ENCODE assay signal across 14 cellular contexts in genomic region chr17:57856792-57857620, GRCh38. TPM values are rescaled to one million over a fixed set of nuclear protein-coding genes. Genes with fewer than 3 reads are reported as not detected.
A peak's percentile ranks its signal among the peaks of the same experiment; 100 is the strongest.
DNase-seq lines count a peak whose midpoint lies in the region; ATAC-seq and TF ChIP-seq lines count a peak whose summit lies in the region.
"Had no signal": no experiment of that assay in that cellular context is flagged by ENCODE, and none has a peak within 500 bp of the region (broad histone marks: within the 10 kb centered on the region; RNA-seq: fewer than 3 reads in every experiment).

No MANE protein-coding gene starts in this region.

- ATAC-seq in IMR-90 (ENCODE audit: low read depth) (no peak), gastrocnemius medialis (no peak)

- H3K9me3 ChIP-seq in IMR-90 (ENCODE audit: control insufficient read depth, insufficient read depth, low read length) (no peaks in the 10 kb centered on the region), esophagus muscularis mucosa (no peaks in the 10 kb centered on the region), gastrocnemius medialis (no peaks in the 10 kb centered on the region)
- H3K9me3 ChIP-seq: BLaER1, SJCRH30 had no signal

- no peak overlapping the region for H3K23ac ChIP-seq in IMR-90 (ENCODE audit: low read depth, low read length)

- no peak overlapping the region for H4K8ac ChIP-seq in IMR-90 (ENCODE audit: low read depth in 2 of 2, low read length in 2 of 2)

- no peak overlapping the region for H3K4me3 Mint-ChIP-seq in activated naive CD4-positive, alpha-beta T cell treated with anti-CD3 and anti-CD28 coated beads, Interleukin-2, amount 10 ng/mL, durations not matched to agents 7 days and 5 days
- H3K4me3 Mint-ChIP-seq: H9 had no signal

- H2AK5ac ChIP-seq in IMR-90 (ENCODE audit: low read depth, low read length): peak overlapping the region; percentile 8; the same call in 1 of the 2 replicates

- peak overlapping the region; percentile 71 for H2AK9ac ChIP-seq in IMR-90 (replicated peaks; ENCODE audit: low read depth, low read length, poor library complexity)

- H3K4me1 ChIP-seq in IMR-90 (ENCODE audit: control insufficient read depth, insufficient read depth, low read length) (peaks cover 12% of the 10 kb centered on the region), esophagus muscularis mucosa (peaks cover 58 to 98% (median 93%) of the 10 kb centered on the region in 4 donors), gastrocnemius medialis (peaks cover 38 to 43% of the 10 kb centered on the region in 2 donors)

- no peaks in the 10 kb centered on the region for H3K36me3 ChIP-seq in IMR-90 (ENCODE audit: control insufficient read depth, insufficient read depth, low read length)
- no peaks in the 10 kb centered on the region for H3K36me3 ChIP-seq in esophagus muscularis mucosa
- no peaks in the 10 kb centered on the region for H3K36me3 ChIP-seq in gastrocnemius medialis
- H3K36me3 ChIP-seq in brain microvascular endothelial cell (replicated peaks): no peaks in the 10 kb centered on the region
- H3K36me3 ChIP-seq: BLaER1, SJCRH30 had no signal

- H3K27ac Mint-ChIP-seq in activated naive CD4-positive, alpha-beta T cell treated with anti-CD3 and anti-CD28 coated beads, Interleukin-2, amount 10 ng/mL, durations not matched to agents 7 days and 5 days: no peak overlapping the region
- H3K27ac Mint-ChIP-seq: CD4-positive, CD25-positive, alpha-beta regulatory T cell; H9 had no signal

- no peak overlapping the region for H2BK120ac ChIP-seq in IMR-90 (ENCODE audit: low read depth, low read length)

- no peak for TF ChIP-seq EP300 in esophagus muscularis mucosa (IDR thresholded peaks at IDR 0.05)

- no peak for TF ChIP-seq RAD21 in IMR-90 (IDR thresholded peaks at IDR 0.05; ENCODE audit: low read length)

- H3K4me2 ChIP-seq in IMR-90 (ENCODE audit: low read depth, low read length): no peak overlapping the region
- H3K4me2 ChIP-seq: BLaER1 had no signal

- peaks cover 13% of the 10 kb centered on the region for H3K4me1 Mint-ChIP-seq in activated naive CD4-positive, alpha-beta T cell treated with anti-CD3 and anti-CD28 coated beads, Interleukin-2, amount 10 ng/mL, durations not matched to agents 7 days and 5 days

- H3K27me3 Mint-ChIP-seq in activated naive CD4-positive, alpha-beta T cell treated with anti-CD3 and anti-CD28 coated beads, Interleukin-2, amount 10 ng/mL, durations not matched to agents 7 days and 5 days: peaks cover 47% of the 10 kb centered on the region

- POLR2A ChIA-PET in IMR-90 (lab: Charles Lee; ENCODE audit: unreplicated experiment): interaction anchor here (0.9 kb wide), 1 partner anchor 98 kb away, joined by 3 read pairs; the partner anchor contains the start of gene CUEDC1

- no peak for TF ChIP-seq POLR2A in IMR-90 (IDR thresholded peaks at IDR 0.05; ENCODE audit: low read depth, low read length)
- TF ChIP-seq POLR2A in esophagus muscularis mucosa (IDR thresholded peaks at IDR 0.05; ENCODE audit: low read depth): no peak
- no peak for TF ChIP-seq POLR2A in gastrocnemius medialis (IDR thresholded peaks at IDR 0.05)

- TF ChIP-seq CTCF in IMR-90 (conservative IDR thresholded peaks at IDR 0.05; ENCODE audit: low read depth, low read length) (no peak), esophagus muscularis mucosa (IDR thresholded peaks at IDR 0.05) (no peak), gastrocnemius medialis (IDR thresholded peaks at IDR 0.05 in 4 of 5, conservative IDR thresholded peaks at IDR 0.05 in 1 of 5) (no peak), brain microvascular endothelial cell (IDR thresholded peaks at IDR 0.05; ENCODE audit: low read depth, low read length, missing control alignments) (no peak)

- H3K18ac ChIP-seq in IMR-90 (ENCODE audit: low read depth, low read length): no peak overlapping the region

- no peaks in the 10 kb centered on the region for H3K9me1 ChIP-seq in IMR-90 (ENCODE audit: insufficient read depth, low read length)

- no peak overlapping the region for H2AFZ ChIP-seq in IMR-90 (replicated peaks; ENCODE audit: low read length, poor library complexity)

- H3K36me3 Mint-ChIP-seq in activated naive CD4-positive, alpha-beta T cell treated with anti-CD3 and anti-CD28 coated beads, Interleukin-2, amount 10 ng/mL, durations not matched to agents 7 days and 5 days: no peaks in the 10 kb centered on the region
- H3K36me3 Mint-ChIP-seq: CD4-positive, CD25-positive, alpha-beta regulatory T cell had no signal

- H3K4me3 ChIP-seq in IMR-90 (ENCODE audit: insufficient read depth, low read depth, low read length) (no peak overlapping the region), esophagus muscularis mucosa (no peak overlapping the region), gastrocnemius medialis (no peak overlapping the region), brain microvascular endothelial cell (ENCODE audit: low read depth, low read length) (no peak overlapping the region)
- H3K4me3 ChIP-seq: BLaER1, SJCRH30 had no signal

- H3K14ac ChIP-seq in IMR-90 (replicated peaks; ENCODE audit: low read depth, low read length): no peak overlapping the region

- no peaks in the 10 kb centered on the region for H4K20me1 ChIP-seq in IMR-90 (ENCODE audit: insufficient read depth, low read length)
- H4K20me1 ChIP-seq: BLaER1 had no signal

- H3K9ac ChIP-seq in IMR-90 (ENCODE audit: low read depth, low read length): no peak overlapping the region
- H3K9ac ChIP-seq: BLaER1, KMS-11 had no signal

- H2BK15ac ChIP-seq in IMR-90 (ENCODE audit: low read depth, low read length): no peak overlapping the region

- H3K27me3 ChIP-seq in IMR-90 (ENCODE audit: control insufficient read depth, insufficient read depth, low read length): no peaks in the 10 kb centered on the region
- H3K27me3 ChIP-seq in esophagus muscularis mucosa: no peaks in the 10 kb centered on the region
- no peaks in the 10 kb centered on the region for H3K27me3 ChIP-seq in gastrocnemius medialis
- H3K27me3 ChIP-seq in brain microvascular endothelial cell (replicated peaks): no peaks in the 10 kb centered on the region
- H3K27me3 ChIP-seq: BLaER1, SJCRH30 had no signal

- CTCF ChIA-PET in activated naive CD4-positive, alpha-beta T cell treated with anti-CD3 and anti-CD28 coated beads, Interleukin-2, amount 10 ng/mL, durations not matched to agents 7 days and 5 days (lab: Charles Lee): interaction anchor here (0.7 to 14.6 kb wide), 11 partner anchors 17 to 258 kb away, joined by 3 to 207 read pairs (median 3); partner anchors contain the start of genes CUEDC1 and SRSF1
- CTCF ChIA-PET in IMR-90 (lab: Yijun Ruan, JAX): interaction anchor here (0.8 to 4.6 kb wide), 7 partner anchors 18 to 143 kb away, joined by 3 to 26 read pairs (median 4); no protein-coding TSS in a partner anchor

- no peak overlapping the region for H2BK5ac ChIP-seq in IMR-90 (ENCODE audit: low read depth, low read length, poor library complexity, severe bottlenecking)

- intact Hi-C loops in IMR-90 (cut with micrococcal nuclease) (no loop called here), esophagus muscularis mucosa (cut with DNase I) (no loop called here), gastrocnemius medialis (cut with DNase I; ENCODE audit: low total_unique reads) (no loop called here)

- H3K27ac ChIP-seq in IMR-90 (ENCODE audit: insufficient read depth, low read length): no peak overlapping the region
- peak overlapping the region; percentile 83 to 98 (median 93) for H3K27ac ChIP-seq in esophagus muscularis mucosa (replicated peaks in 1 of 4)
- H3K27ac ChIP-seq in gastrocnemius medialis: peak overlapping the region; percentile 91 to 98 (median 96)
- no peak overlapping the region for H3K27ac ChIP-seq in substantia nigra (ENCODE audit: low read depth, low read length, poor library complexity, severe bottlenecking)
- H3K27ac ChIP-seq in brain microvascular endothelial cell: no peak overlapping the region
- H3K27ac ChIP-seq: BLaER1, KMS-11, SJCRH30 had no signal

- H3K4ac ChIP-seq in IMR-90 (ENCODE audit: low read depth, low read length): no peak overlapping the region

- no TSS peak for BruUV-seq in IMR-90 (replicated peaks; lab: Mats Ljungman, UMichigan)

- DNase-seq in activated naive CD4-positive, alpha-beta T cell treated with anti-CD3 and anti-CD28 coated beads, Interleukin-2, amount 10 ng/mL, durations not matched to agents 7 days and 5 days: peak; percentile 1
- DNase-seq in activated naive CD4-positive, alpha-beta T cell (lab: John Stamatoyannopoulos, UW): no peak
- DNase-seq in IMR-90: no peak
- no peak for DNase-seq in esophagus muscularis mucosa (ENCODE audit: extremely low spot score)
- DNase-seq in gastrocnemius medialis: no peak
- DNase-seq in H4 (ENCODE audit: low spot score): no peak
- no peak for DNase-seq in substantia nigra (lab: John Stamatoyannopoulos, UW)
- no peak for DNase-seq in brain microvascular endothelial cell
- DNase-seq: NCI-H1417 treated with DMSO at 0.1 percent for 48 hours had no signal

- peaks cover 0 to 1% of the 10 kb centered on the region in 2 experiments; a peak in 1 of 4 replicates for H3K79me1 ChIP-seq in IMR-90 (ENCODE audit: low read depth in 1 of 2, low read length in 2 of 2)

- dilution Hi-C loops in IMR-90 (cut with HindIII; ENCODE audit: low sequenced_read_pairs, unreplicated experiment): loop anchor here (25.0 kb wide), 1 partner anchor 130 kb away; the partner anchor contains the start of gene VEZF1

- H4K91ac ChIP-seq in IMR-90 (ENCODE audit: insufficient read depth, low read depth, low read length): no peak overlapping the region; the same call in 1 of the 2 replicates

- in situ Hi-C loops in IMR-90 (cut with MboI; ENCODE audit: low sequenced_read_pairs): loop anchor here (5.0 to 25.0 kb wide), 3 partner anchors 140 to 480 kb away; partner anchors contain the start of gene TSPOAP1
- in situ Hi-C loops in gastrocnemius medialis (cut with MboI; ENCODE audit: low sequenced_read_pairs in 4 of 4): loop anchor here (5.0 to 10.0 kb wide), 3 partner anchors 140 to 260 kb away; no protein-coding TSS in a partner anchor
- in situ Hi-C loops in brain microvascular endothelial cell (cut with HindIII; ENCODE audit: low pct_ligation_motif_present, low sequenced_read_pairs): loop anchor here (5.0 kb wide), 1 partner anchor 135 kb away; no protein-coding TSS in a partner anchor

- H3K9me3 Mint-ChIP-seq in activated naive CD4-positive, alpha-beta T cell treated with anti-CD3 and anti-CD28 coated beads, Interleukin-2, amount 10 ng/mL, durations not matched to agents 7 days and 5 days: no peaks in the 10 kb centered on the region
- H3K9me3 Mint-ChIP-seq: H9 had no signal

- H2BK20ac ChIP-seq in IMR-90 (ENCODE audit: low read depth, low read length): no peak overlapping the region

- WGBS in IMR-90 (ENCODE audit: extremely low coverage in 2 of 2, insufficient read length in 1 of 2), 2 experiments: 95% methylated on average over 6 of the region's 10 CpGs; no CpG with 5 or more reads in 1 of the 2 experiments
- WGBS in esophagus muscularis mucosa: 74% methylated on average over 10 of the region's 10 CpGs

- H4K5ac ChIP-seq in IMR-90 (ENCODE audit: low read depth, low read length): no peak overlapping the region

- no peak overlapping the region for H3K56ac ChIP-seq in IMR-90 (ENCODE audit: extremely low read depth, insufficient read depth, low read length)

RNA-seq across cellular contexts. Expression of gene MRPS23, which starts 7.2 kb away (rescaled TPM):
- total RNA-seq in IMR-90 (2012; rRNA removed): 37.3 and 41.7 TPM in 2 replicates
- 22.1 and 23.5 TPM in 2 replicates for polyA plus RNA-seq in IMR-90 (2012; rRNA removed)
- 22.4 and 35.2 TPM in 2 replicates for polyA plus RNA-seq in IMR-90 (2012; cell fraction: cytosol; rRNA removed)
- polyA plus RNA-seq in IMR-90 (2012; cell fraction: nucleus; rRNA removed; ENCODE audit: low replicate concordance): 9.9 and 18.3 TPM in 2 replicates
- 10 to 100 TPM; 11.6 to 22.2 (median 16.9) TPM for total RNA-seq in esophagus muscularis mucosa
- total RNA-seq in gastrocnemius medialis: 10 to 100 TPM; 24.3 to 47.2 (median 35.5) TPM
- total RNA-seq in H4 (2014; rRNA removed; shearing (Covaris generic)): 36.2 and 87.6 TPM in 2 replicates

Comparison
In these comparisons a context has a peak if more than half of its experiments do, and no peak if none do; other contexts are left out.
1. H3K27ac ChIP-seq: peak in esophagus muscularis mucosa (4 of 4) and gastrocnemius medialis (4 of 4); none in IMR-90 (single experiment), substantia nigra (single experiment) and brain microvascular endothelial cell (single experiment).